27 cellular contexts compared by ENCODE assay signal in the genomic region with DNA sequence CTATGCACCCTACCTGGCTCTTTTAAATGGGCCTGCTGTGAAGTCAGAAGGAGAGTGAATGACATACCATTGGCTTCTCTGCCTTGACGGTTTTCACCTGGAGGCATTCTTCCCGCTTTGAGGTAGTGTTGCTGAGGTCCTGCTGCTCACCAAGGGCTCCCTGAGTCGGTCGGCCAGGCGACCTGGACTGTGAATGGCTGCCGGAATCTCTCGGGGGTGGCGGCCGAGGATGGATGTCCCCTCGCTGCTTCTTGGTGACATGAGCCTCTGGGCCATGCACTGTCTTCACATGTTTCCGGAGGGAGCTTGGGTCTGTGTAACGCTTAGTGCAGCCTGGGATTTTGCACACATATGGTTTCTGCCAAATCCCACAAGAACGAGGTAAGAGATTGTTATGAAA.
"Had no signal": no experiment of that assay in that cellular context is flagged by ENCODE, and none has a peak within 500 bp of the region (broad histone marks: within the 10 kb centered on the region; RNA-seq: fewer than 3 reads in every experiment).

No MANE protein-coding gene starts in this region.

- H3K27me3 ChIP-seq: ovary, spleen, stomach, thyroid gland, tibial nerve, upper lobe of left lung, vagina had no signal

- H3K4me1 ChIP-seq: parathyroid adenoma had no signal

- H3K27me3 Mint-ChIP-seq: stimulated activated naive B cell treated with anti-CD40 and anti-IgM and Interleukin-4, amounts not matched to agents 10 μg/mL and 1 μg/mL and 100 μg/mL, for 72 hours; stimulated activated naive CD8-positive, alpha-beta T cell treated with anti-CD3 and anti-CD28 coated beads, Interleukin-15, Interleukin-2, amounts not matched to agents 100 ng/mL and 50 ng/mL, for 24 hours had no signal

- H3K9me3 Mint-ChIP-seq: naive thymus-derived CD8-positive, alpha-beta T cell; natural killer cell treated with Interleukin-12 subunit alpha and Interleukin-12 subunit beta and Interleukin-15 and Interleukin-18, amount 100 ng/mL, for 72 hours; stimulated activated effector memory CD8-positive, alpha-beta T cell treated with anti-CD3 and anti-CD28 coated beads, Interleukin-12 subunit alpha, Interleukin-12 subunit beta, amount 100 ng/mL, for 72 hours; stimulated activated naive B cell treated with anti-CD40 and anti-IgM and Interleukin-4, amounts not matched to agents 10 μg/mL and 1 μg/mL and 100 μg/mL, for 72 hours; stimulated activated naive CD8-positive, alpha-beta T cell treated with anti-CD3 and anti-CD28 coated beads, Interleukin-15, Interleukin-2, amounts not matched to agents 100 ng/mL and 50 ng/mL, for 24 hours had no signal

- H3K27ac ChIP-seq: ovary, parathyroid adenoma, psoas muscle, skin epidermis, spleen, stomach, thoracic aorta, thyroid gland, tibial nerve, upper lobe of left lung, vagina had no signal

- DNase-seq: naive thymus-derived CD8-positive, alpha-beta T cell; occipital lobe; ovary; posterior cingulate gyrus; psoas muscle; right cardiac atrium; spleen; stimulated activated CD4-positive, alpha-beta T cell treated with anti-CD3 and anti-CD28 coated beads, Interleukin-12 subunit alpha, Interleukin-12 subunit beta, amount 100 ng/mL, for 4 hours; stimulated activated CD4-positive, alpha-beta T cell treated with anti-CD3 and anti-CD28 coated beads, Interleukin-1b, Interleukin-23, amount 100 ng/mL, for 48 hours; stimulated activated CD4-positive, alpha-beta T cell treated with anti-CD3 and anti-CD28 coated beads, Interleukin-4, amount 100 ng/mL, for 24 hours; stimulated activated naive B cell treated with anti-CD40 and anti-IgM and Interleukin-4, amounts not matched to agents 10 μg/mL and 1 μg/mL and 100 μg/mL, for 72 hours; stimulated activated naive CD4-positive, alpha-beta T cell treated with Interleukin-2 at 50 U/mL for 16 hours; stomach; thyroid gland; trophoblast cell had no signal

- H3K36me3 Mint-ChIP-seq: naive thymus-derived CD8-positive, alpha-beta T cell; natural killer cell treated with Interleukin-12 subunit alpha and Interleukin-12 subunit beta and Interleukin-15 and Interleukin-18, amount 100 ng/mL, for 72 hours; stimulated activated effector memory CD8-positive, alpha-beta T cell treated with anti-CD3 and anti-CD28 coated beads, Interleukin-12 subunit alpha, Interleukin-12 subunit beta, amount 100 ng/mL, for 72 hours; stimulated activated naive B cell treated with anti-CD40 and anti-IgM and Interleukin-4, amounts not matched to agents 10 μg/mL and 1 μg/mL and 100 μg/mL, for 72 hours had no signal

- H3K36me3 ChIP-seq: ovary, spleen, thoracic aorta had no signal

- ATAC-seq: naive thymus-derived CD8-positive, alpha-beta T cell; psoas muscle; right cardiac atrium; sciatic nerve; stimulated activated effector memory CD8-positive, alpha-beta T cell treated with anti-CD3 and anti-CD28 coated beads, Interleukin-12 subunit alpha, Interleukin-12 subunit beta, amount 100 ng/mL, for 72 hours; stimulated activated naive B cell treated with anti-CD40 and anti-IgM and Interleukin-4, amounts not matched to agents 10 μg/mL and 1 μg/mL and 100 μg/mL, for 72 hours had no signal

- H3K27ac Mint-ChIP-seq: naive thymus-derived CD8-positive, alpha-beta T cell; natural killer cell treated with Interleukin-12 subunit alpha and Interleukin-12 subunit beta and Interleukin-15 and Interleukin-18, amount 100 ng/mL, for 72 hours; progenitor cell of endocrine pancreas; stimulated activated effector memory CD8-positive, alpha-beta T cell treated with anti-CD3 and anti-CD28 coated beads, Interleukin-12 subunit alpha, Interleukin-12 subunit beta, amount 100 ng/mL, for 72 hours; stimulated activated naive B cell treated with anti-CD40 and anti-IgM and Interleukin-4, amounts not matched to agents 10 μg/mL and 1 μg/mL and 100 μg/mL, for 72 hours; stimulated activated naive CD8-positive, alpha-beta T cell treated with anti-CD3 and anti-CD28 coated beads, Interleukin-15, Interleukin-2, amounts not matched to agents 100 ng/mL and 50 ng/mL, for 24 hours had no signal

- H3K4me3 Mint-ChIP-seq: naive thymus-derived CD8-positive, alpha-beta T cell; natural killer cell treated with Interleukin-12 subunit alpha and Interleukin-12 subunit beta and Interleukin-15 and Interleukin-18, amount 100 ng/mL, for 72 hours; stimulated activated effector memory CD8-positive, alpha-beta T cell treated with anti-CD3 and anti-CD28 coated beads, Interleukin-12 subunit alpha, Interleukin-12 subunit beta, amount 100 ng/mL, for 72 hours; stimulated activated naive B cell treated with anti-CD40 and anti-IgM and Interleukin-4, amounts not matched to agents 10 μg/mL and 1 μg/mL and 100 μg/mL, for 72 hours; stimulated activated naive CD8-positive, alpha-beta T cell treated with anti-CD3 and anti-CD28 coated beads, Interleukin-15, Interleukin-2, amounts not matched to agents 100 ng/mL and 50 ng/mL, for 24 hours had no signal

- H3K4me1 Mint-ChIP-seq: naive thymus-derived CD8-positive, alpha-beta T cell; stimulated activated effector memory CD8-positive, alpha-beta T cell treated with anti-CD3 and anti-CD28 coated beads, Interleukin-12 subunit alpha, Interleukin-12 subunit beta, amount 100 ng/mL, for 72 hours; stimulated activated naive B cell treated with anti-CD40 and anti-IgM and Interleukin-4, amounts not matched to agents 10 μg/mL and 1 μg/mL and 100 μg/mL, for 72 hours had no signal

- H3K9me3 ChIP-seq: ovary, psoas muscle, spleen, stomach, thoracic aorta, thyroid gland, tibial nerve, upper lobe of left lung, vagina had no signal

- H3K4me3 ChIP-seq: ovary, psoas muscle, skin epidermis, smooth muscle cell, spleen, stomach, thoracic aorta, thyroid gland, tibial nerve, upper lobe of left lung, vagina had no signal
